ENCODE assay signal across 8 cellular contexts in genomic region chr5:180718810-180719453, GRCh38. TPM values are rescaled to one million over a fixed set of nuclear protein-coding genes. Genes with fewer than 3 reads are reported as not detected.
DNase-seq lines count a peak whose midpoint lies in the region; ATAC-seq and TF ChIP-seq lines count a peak whose summit lies in the region.

No MANE protein-coding gene starts in this region.

- intact Hi-C loops in Right ventricle myocardium superior (cut with DNase I) = no loop called here

- no peak overlapping the region for H3K4me3 ChIP-seq in cardiac muscle cell

- no peaks in the 10 kb centered on the region for H3K36me3 ChIP-seq in cardiac muscle cell

- H3K27ac ChIP-seq in cardiac muscle cell = no peak overlapping the region

- no peak for ATAC-seq in Right ventricle myocardium superior (ENCODE audit: poor library complexity)
- ATAC-seq in HG03460 (IDR thresholded peaks at IDR 0.05; ENCODE audit: unreplicated experiment) = no peak

- TF ChIP-seq CTCF in cardiac muscle cell (IDR thresholded peaks at IDR 0.05; ENCODE audit: low read depth, low read length) (peak; percentile 72), LNCAP (IDR thresholded peaks at IDR 0.05) (peak; percentile 74)

- DNase-seq in cardiac muscle cell (ENCODE audit: low read depth in 1 of 2, low spot score in 1 of 2) = peak; percentile 47 to 57
- DNase-seq in Right ventricle myocardium superior = no peak
- peak; percentile 7 to 29 for DNase-seq in activated CD4-positive, alpha-beta T cell treated with anti-CD3 and anti-CD28 coated beads, Interleukin-2, amount 50 U/mL, for 48 hours
- DNase-seq in germinal center (ENCODE audit: low spot score) = peak; percentile 12
- peak; percentile 43 for DNase-seq in stimulated activated CD4-positive, alpha-beta T cell treated with anti-CD3 and anti-CD28 coated beads, Interleukin-15, amount 100 ng/mL, for 24 hours
- no peak for DNase-seq in NCI-H2029 treated with DMSO at 0.1 percent for 48 hours (lab: John Stamatoyannopoulos, UW)

- no peaks in the 10 kb centered on the region for H3K4me1 ChIP-seq in cardiac muscle cell (ENCODE audit: low read depth)

- H3K9me3 ChIP-seq in cardiac muscle cell (ENCODE audit: low read depth) = no peaks in the 10 kb centered on the region

- H3K27me3 ChIP-seq in cardiac muscle cell = peaks cover 7% of the 10 kb centered on the region

RNA-seq across cellular contexts. Expression of gene OR2Y1, which starts 20.9 kb away (rescaled TPM):
- total RNA-seq in cardiac muscle cell (not detected in 2 replicates), Right ventricle myocardium superior (not detected)
- not detected in 2 replicates for polyA plus RNA-seq in cardiac muscle cell

Comparison
In these comparisons a context has a peak if more than half of its experiments do, and no peak if none do; other contexts are left out.
1. DNase-seq: peak in cardiac muscle cell (2 of 2), activated CD4-positive, alpha-beta T cell treated with anti-CD3 and anti-CD28 coated beads, Interleukin-2, amount 50 U/mL, for 48 hours (2 of 2), germinal center (single experiment) and stimulated activated CD4-positive, alpha-beta T cell treated with anti-CD3 and anti-CD28 coated beads, Interleukin-15, amount 100 ng/mL, for 24 hours (single experiment); none in Right ventricle myocardium superior (single experiment) and NCI-H2029 treated with DMSO at 0.1 percent for 48 hours (single experiment).